Comparison of ENCODE assay signal across 14 cellular contexts in the genomic region with DNA sequence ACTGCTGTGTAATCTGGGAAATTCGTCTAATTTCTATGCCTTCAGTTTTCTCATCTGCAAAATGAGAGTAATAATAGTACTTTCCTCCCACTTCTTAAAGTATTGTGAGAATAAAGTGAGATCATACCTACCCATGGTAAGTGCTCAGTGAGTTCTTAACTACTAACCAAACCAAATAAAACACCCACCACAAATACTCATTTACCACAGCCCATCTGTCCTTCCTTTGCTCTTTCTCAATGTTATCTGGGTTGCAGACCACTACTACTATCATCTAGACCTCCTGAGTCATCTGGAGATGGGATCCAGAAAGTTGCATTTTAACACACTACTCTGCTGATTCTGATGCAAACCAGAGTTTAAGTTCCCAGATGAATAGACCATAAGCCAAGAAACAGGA.
A peak's percentile ranks its signal among the peaks of the same experiment; 100 is the strongest.
DNase-seq lines count a peak whose midpoint lies in the region; ATAC-seq lines count a peak whose summit lies in the region.
"Had no signal": no experiment of that assay in that cellular context is flagged by ENCODE, and none has a peak within 500 bp of the region (broad histone marks: within the 10 kb centered on the region; RNA-seq: fewer than 3 reads in every experiment).

No MANE protein-coding gene starts in this region.

- DNase-seq in AG08395 (ENCODE audit: low spot score) (no peak), SKM-1 (lab: John Stamatoyannopoulos, UW; ENCODE audit: unreplicated experiment) (no peak)
- DNase-seq: activated gamma-delta T cell treated with Interleukin-2 at 50 U/mL for 16 hours; CD8-positive, alpha-beta memory T cell; NCI-H187; NCI-H510A treated with DMSO at 0.1 percent for 48 hours; SIG-M5 had no signal

- ATAC-seq in GM18502 (IDR thresholded peaks at IDR 0.05; ENCODE audit: poor library complexity, unreplicated experiment): peak; percentile 37
- ATAC-seq in GM19452 (IDR thresholded peaks at IDR 0.05; ENCODE audit: unreplicated experiment): peak; percentile 60
- ATAC-seq in HG02798 (IDR thresholded peaks at IDR 0.05; ENCODE audit: poor library complexity, unreplicated experiment): peak; percentile 53
- peak; percentile 53 for ATAC-seq in HG03442 (IDR thresholded peaks at IDR 0.05; ENCODE audit: unreplicated experiment)
- no peak for ATAC-seq in HG03108 (IDR thresholded peaks at IDR 0.05; ENCODE audit: unreplicated experiment)
- no peak for ATAC-seq in HG03039 (IDR thresholded peaks at IDR 0.05; ENCODE audit: unreplicated experiment)
- ATAC-seq: GM23338 had no signal

Comparison
In these comparisons a context has a peak if more than half of its experiments do, and no peak if none do; other contexts are left out.
1. ATAC-seq: peak in GM18502 (single experiment), GM19452 (single experiment), HG02798 (single experiment) and HG03442 (single experiment); none in HG03108 (single experiment) and HG03039 (single experiment).